In the genomic region with DNA sequence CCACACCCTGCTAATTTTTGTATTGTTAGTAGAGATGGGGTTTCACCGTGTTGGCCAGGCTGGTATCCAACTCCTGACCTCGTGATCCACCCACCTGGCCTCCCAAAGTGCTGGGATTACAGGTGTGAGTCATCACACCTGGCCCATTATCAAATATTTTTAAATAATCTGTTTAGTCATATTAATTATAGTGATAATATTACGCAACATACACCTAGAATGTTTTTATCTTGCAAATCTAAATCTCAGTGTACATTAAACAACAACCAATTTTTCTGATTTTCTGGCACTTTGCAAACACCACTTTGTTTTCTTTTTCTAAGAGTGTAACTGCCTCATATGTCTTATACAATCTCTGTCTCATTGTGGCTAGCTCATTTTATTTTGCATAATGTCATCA, we compare ENCODE assay signal across 6 cellular contexts.
DNase-seq lines count a peak whose midpoint lies in the region; ATAC-seq, FAIRE-seq and TF ChIP-seq lines count a peak whose summit lies in the region.
"Not testable (repeated sequence)": the region's sequence is repeated elsewhere in the genome, so short reads cannot be mapped to it uniquely, and the experiment has no call there.

No MANE protein-coding gene starts in this region.

- H3K9ac ChIP-seq in IMR-90 (ENCODE audit: low read depth, low read length); K562 (ENCODE audit: insufficient read depth in 1 of 2, low read depth in 2 of 2, low read length in 2 of 2); mammary epithelial cell (ENCODE audit: insufficient read depth, low read length): not testable (repeated sequence)

- H3K4me3 ChIP-seq in IMR-90 (ENCODE audit: insufficient read depth, low read depth, low read length); K562; body of pancreas; mammary epithelial cell (replicated peaks in 1 of 3; ENCODE audit: insufficient read depth in 1 of 3, low read depth in 2 of 3, low read length in 3 of 3): not testable (repeated sequence)

- H3K27ac ChIP-seq in IMR-90 (ENCODE audit: insufficient read depth, low read length); K562 (ENCODE audit: extremely low read depth, low read depth, low read length); body of pancreas; mammary epithelial cell (ENCODE audit: insufficient read depth, low read depth, low read length): not testable (repeated sequence)

- not testable (repeated sequence) for H3K9me3 ChIP-seq in IMR-90 (ENCODE audit: control insufficient read depth, insufficient read depth, low read length); body of pancreas; mammary epithelial cell (replicated peaks; ENCODE audit: insufficient read depth, low read length)
- H3K9me3 ChIP-seq in K562 (replicated peaks; ENCODE audit: control insufficient read depth, insufficient read depth, low read depth, low read length) = peaks cover 11% of the 10 kb centered on the region

- not testable (repeated sequence) for H2AFZ ChIP-seq in IMR-90 (replicated peaks; ENCODE audit: low read length, poor library complexity); K562 (ENCODE audit: low read depth, low read length); mammary epithelial cell (ENCODE audit: low read depth, low read length)

- not testable (repeated sequence) for H4K8ac ChIP-seq in IMR-90 (ENCODE audit: low read depth in 2 of 2, low read length in 2 of 2)

- not testable (repeated sequence) for H3K23ac ChIP-seq in IMR-90 (ENCODE audit: low read depth, low read length)

- no CpG with 5 or more reads among the region's 3 CpGs for WGBS in IMR-90 (ENCODE audit: extremely low coverage in 2 of 2, insufficient read length in 1 of 2), 2 experiments
- WGBS in K562 (ENCODE audit: insufficient coverage, low coverage, missing lambda C conversion rate) = 34% methylated on average over 3 of the region's 3 CpGs
- 36 to 44% methylated on average over 3 of the region's 3 CpGs for WGBS in body of pancreas, 2 donors
- 0% methylated on average over 3 of the region's 3 CpGs for WGBS in mammary epithelial cell (ENCODE audit: low coverage, missing lambda C conversion rate)

- dilution Hi-C loops in IMR-90 (cut with HindIII; ENCODE audit: low sequenced_read_pairs, unreplicated experiment); mammary epithelial cell (cut with HindIII; ENCODE audit: low sequenced_read_pairs): not testable (repeated sequence)

- H2AK5ac ChIP-seq in IMR-90 (ENCODE audit: low read depth, low read length) = not testable (repeated sequence)

- TF ChIP-seq EP300 in K562 (IDR thresholded peaks at IDR 0.05; ENCODE audit: low read length) = not testable (repeated sequence)

- ATAC-seq in IMR-90 (ENCODE audit: low read depth); K562; body of pancreas: not testable (repeated sequence)

- not testable (repeated sequence) for TF ChIP-seq CTCF in IMR-90 (conservative IDR thresholded peaks at IDR 0.05; ENCODE audit: low read depth, low read length); K562 (IDR thresholded peaks at IDR 0.05 in 2 of 3, conservative IDR thresholded peaks at IDR 0.05 in 1 of 3; ENCODE audit: insufficient read depth in 2 of 3, low read depth in 1 of 3, low read length in 3 of 3); body of pancreas (IDR thresholded peaks at IDR 0.05); mammary epithelial cell (conservative IDR thresholded peaks at IDR 0.05 in 1 of 2, IDR thresholded peaks at IDR 0.05 in 1 of 2; ENCODE audit: extremely low read depth in 1 of 2, insufficient read depth in 1 of 2, low read depth in 1 of 2, low read length in 2 of 2)

- not testable (repeated sequence) for H3K14ac ChIP-seq in IMR-90 (replicated peaks; ENCODE audit: low read depth, low read length)

- not testable (repeated sequence) for H2BK15ac ChIP-seq in IMR-90 (ENCODE audit: low read depth, low read length)

- not testable (repeated sequence) for H4K5ac ChIP-seq in IMR-90 (ENCODE audit: low read depth, low read length)

- H3K56ac ChIP-seq in IMR-90 (ENCODE audit: extremely low read depth, insufficient read depth, low read length) = not testable (repeated sequence)

- not testable (repeated sequence) for TF ChIP-seq POLR2A in IMR-90 (IDR thresholded peaks at IDR 0.05; ENCODE audit: low read depth, low read length); K562 (conservative IDR thresholded peaks at IDR 0.05); body of pancreas (IDR thresholded peaks at IDR 0.05)

- TF ChIP-seq RAD21 in IMR-90 (IDR thresholded peaks at IDR 0.05; ENCODE audit: low read length); K562 (CRISPR knock-in tag; conservative IDR thresholded peaks at IDR 0.05 in 1 of 2, IDR thresholded peaks at IDR 0.05 in 1 of 2): not testable (repeated sequence)

- not testable (repeated sequence) for H2BK5ac ChIP-seq in IMR-90 (ENCODE audit: low read depth, low read length, poor library complexity, severe bottlenecking)

- not testable (repeated sequence) for BruUV-seq in IMR-90 (replicated peaks; lab: Mats Ljungman, UMichigan); K562 (replicated peaks; lab: Mats Ljungman, UMichigan); mammary epithelial cell (replicated peaks; lab: Mats Ljungman, UMichigan)

- CTCF ChIA-PET in IMR-90 (lab: Yijun Ruan, JAX); K562 (lab: Yijun Ruan, JAX; ENCODE audit: low intra/inter-chr PET ratio); mammary epithelial cell (lab: Charles Lee; ENCODE audit: low non-redundant PET): not testable (repeated sequence)

- H4K20me1 ChIP-seq in IMR-90 (ENCODE audit: insufficient read depth, low read length); K562 (replicated peaks; ENCODE audit: control insufficient read depth, insufficient read depth, low read length); mammary epithelial cell (ENCODE audit: insufficient read depth, low read length): not testable (repeated sequence)

- not testable (repeated sequence) for H3K4ac ChIP-seq in IMR-90 (ENCODE audit: low read depth, low read length)

- FAIRE-seq in K562 (lab: Jason Lieb, UNC) = not testable (repeated sequence)

- not testable (repeated sequence) for H3K9me1 ChIP-seq in IMR-90 (ENCODE audit: insufficient read depth, low read length); K562 (ENCODE audit: control insufficient read depth, insufficient read depth, low read length)

- H3K79me2 ChIP-seq in K562 (ENCODE audit: control insufficient read depth, insufficient read depth, low read length); mammary epithelial cell (ENCODE audit: insufficient read depth, low read length): not testable (repeated sequence)

- peak; percentile 4 for DNase-seq in DMS53 (lab: John Stamatoyannopoulos, UW)
- DNase-seq in IMR-90; K562 (ENCODE audit: extremely low read depth in 1 of 4, low spot score in 3 of 4): not testable (repeated sequence)
- peak; percentile 8 for DNase-seq in NCI-H2029 (lab: John Stamatoyannopoulos, UW)
- DNase-seq in body of pancreas = peak; percentile 3 to 13 (median 12)
- peak; percentile 1 for DNase-seq in mammary epithelial cell

- not testable (repeated sequence) for H2BK20ac ChIP-seq in IMR-90 (ENCODE audit: low read depth, low read length)

- in situ Hi-C loops in IMR-90 (cut with MboI; ENCODE audit: low sequenced_read_pairs); K562 (cut with MboI); mammary epithelial cell (cut with MboI; ENCODE audit: low sequenced_read_pairs in 2 of 2): not testable (repeated sequence)

- intact Hi-C loops in IMR-90 (cut with micrococcal nuclease) = loop anchor here (5.0 kb wide), 1 partner anchor 81 kb away; no protein-coding TSS in a partner anchor
- intact Hi-C loops in K562 (cut with micrococcal nuclease); body of pancreas (cut with DNase I); mammary epithelial cell (cut with micrococcal nuclease): not testable (repeated sequence)

- H4K91ac ChIP-seq in IMR-90 (ENCODE audit: insufficient read depth, low read depth, low read length) = not testable (repeated sequence)

- POLR2A ChIA-PET in IMR-90 (lab: Charles Lee; ENCODE audit: unreplicated experiment); K562 (lab: Yijun Ruan, JAX): not testable (repeated sequence)

- not testable (repeated sequence) for H3K27me3 ChIP-seq in IMR-90 (ENCODE audit: control insufficient read depth, insufficient read depth, low read length); K562 (ENCODE audit: control insufficient read depth in 2 of 2, insufficient read depth in 2 of 2, low read length in 2 of 2); body of pancreas; mammary epithelial cell (ENCODE audit: insufficient read depth, low read length)

- H3K4me2 ChIP-seq in IMR-90 (ENCODE audit: low read depth, low read length); K562 (ENCODE audit: insufficient read depth, low read length); mammary epithelial cell (ENCODE audit: insufficient read depth, low read depth, low read length): not testable (repeated sequence)

- H2AK9ac ChIP-seq in IMR-90 (replicated peaks; ENCODE audit: low read depth, low read length, poor library complexity) = not testable (repeated sequence)

- H3K4me1 ChIP-seq in IMR-90 (ENCODE audit: control insufficient read depth, insufficient read depth, low read length); K562 (replicated peaks in 1 of 2; ENCODE audit: control insufficient read depth in 2 of 2, insufficient read depth in 2 of 2, low read length in 2 of 2); body of pancreas; mammary epithelial cell (ENCODE audit: insufficient read depth, low read length): not testable (repeated sequence)

- H3K36me3 ChIP-seq in IMR-90 (ENCODE audit: control insufficient read depth, insufficient read depth, low read length); K562 (ENCODE audit: control insufficient read depth, insufficient read depth, low read length); body of pancreas (replicated peaks in 1 of 2; ENCODE audit: insufficient read depth in 1 of 2, low read depth in 2 of 2); mammary epithelial cell (ENCODE audit: insufficient read depth, low read length): not testable (repeated sequence)

- not testable (repeated sequence) for H2BK120ac ChIP-seq in IMR-90 (ENCODE audit: low read depth, low read length)

- H3K79me1 ChIP-seq in IMR-90 (ENCODE audit: low read depth in 1 of 2, low read length in 2 of 2) = not testable (repeated sequence)

- H3K18ac ChIP-seq in IMR-90 (ENCODE audit: low read depth, low read length) = not testable (repeated sequence)
